18 cellular contexts compared by ENCODE assay signal in the genomic region with DNA sequence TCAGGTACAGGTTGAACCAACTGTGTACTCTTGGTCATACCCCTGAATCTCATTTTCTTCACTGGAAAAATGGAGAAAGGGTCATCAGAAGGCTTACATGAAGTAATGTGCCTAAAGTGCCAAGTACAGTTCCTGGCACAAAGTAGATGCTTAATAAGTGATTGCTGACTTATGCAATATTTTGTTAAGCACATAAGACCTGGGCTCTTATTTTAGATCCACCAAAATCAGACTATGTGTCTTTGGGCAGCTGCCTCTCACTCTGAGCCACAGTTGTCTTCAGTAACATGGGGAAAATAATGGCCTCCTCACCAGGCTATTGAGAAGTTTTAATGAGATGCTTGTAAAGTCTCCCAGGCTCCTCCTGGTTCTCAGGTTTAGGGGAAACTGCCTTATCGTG.
A peak's percentile ranks its signal among the peaks of the same experiment; 100 is the strongest.
DNase-seq lines count a peak whose midpoint lies in the region; ATAC-seq and TF ChIP-seq lines count a peak whose summit lies in the region.
"Had no signal": no experiment of that assay in that cellular context is flagged by ENCODE, and none has a peak within 500 bp of the region (broad histone marks: within the 10 kb centered on the region; RNA-seq: fewer than 3 reads in every experiment).

No MANE protein-coding gene starts in this region.

- POLR2A ChIA-PET in HEK293 (lab: Yijun Ruan, JAX), result no interaction called here

- CTCF ChIA-PET in HEK293 (lab: Yijun Ruan, JAX), result interaction anchor here (1.2 to 3.8 kb wide), 2 partner anchors 10 to 12 kb away, joined by 3 to 24 read pairs; no protein-coding TSS in a partner anchor

- peaks cover 3% of the 10 kb centered on the region; the same call in 1 of the 2 replicates for H3K4me1 ChIP-seq in HEK293 (ENCODE audit: control insufficient read depth, insufficient read depth, low read length)
- H3K4me1 ChIP-seq: A549 had no signal

- ATAC-seq in left lobe of liver, result peak; percentile 69
- ATAC-seq in GM18861 (IDR thresholded peaks at IDR 0.05; ENCODE audit: unreplicated experiment), result no peak
- ATAC-seq: A549; CD8-positive, alpha-beta T cell had no signal

- no peak overlapping the region for H3K4me3 ChIP-seq in HEK293 (ENCODE audit: low read depth, low read length)
- H3K4me3 ChIP-seq: A549; BLaER1 treated with 17β-estradiol and CSF1 and Interleukin-3, amounts not matched to agents 10 nM and 100 nM had no signal

- H3K36me3 ChIP-seq in HEK293 (ENCODE audit: control insufficient read depth in 2 of 2, insufficient read depth in 1 of 2, low read length in 2 of 2), result no peaks in the 10 kb centered on the region
- H3K36me3 ChIP-seq: BLaER1 treated with 17β-estradiol and CSF1 and Interleukin-3, amounts not matched to agents 10 nM and 100 nM had no signal

- no peak for TF ChIP-seq CTCF in HEK293 (tag by site-specific recombination; IDR thresholded peaks at IDR 0.05)

- intact Hi-C loops in posterior vena cava (cut with DNase I), result no loop called here

- peak; percentile 27 for DNase-seq in islet precursor cell
- DNase-seq in left lobe of liver (ENCODE audit: low spot score), result no peak
- DNase-seq in posterior vena cava (ENCODE audit: low spot score), result peak; percentile 2
- no peak for DNase-seq in NCI-H128 (lab: John Stamatoyannopoulos, UW; ENCODE audit: unreplicated experiment)
- DNase-seq in NCI-H69 (lab: John Stamatoyannopoulos, UW), result no peak
- DNase-seq: AML-193; Caco-2; Calu3; CD4-positive, alpha-beta T cell; CD8-positive, alpha-beta T cell; DMS79 treated with DMSO at 0.1 percent for 48 hours; GF-D8 had no signal

- no peak overlapping the region for H3K27ac ChIP-seq in HEK293 (ENCODE audit: extremely low read depth, low read depth, low read length)
- H3K27ac ChIP-seq: 22Rv1; A549; BLaER1 treated with 17β-estradiol and CSF1 and Interleukin-3, amounts not matched to agents 10 nM and 100 nM; C4-2B had no signal

- H3K9me3 ChIP-seq in HEK293 (ENCODE audit: control insufficient read depth, insufficient read depth, low read depth, low read length), result no peaks in the 10 kb centered on the region
- H3K9me3 ChIP-seq: A549; BLaER1 treated with 17β-estradiol and CSF1 and Interleukin-3, amounts not matched to agents 10 nM and 100 nM; Caco-2 had no signal

TF ChIP-seq in HEK293, 187 proteins besides CTCF, POLR2A, EP300 and RAD21:
- TF ChIP-seq, protein P1, sequence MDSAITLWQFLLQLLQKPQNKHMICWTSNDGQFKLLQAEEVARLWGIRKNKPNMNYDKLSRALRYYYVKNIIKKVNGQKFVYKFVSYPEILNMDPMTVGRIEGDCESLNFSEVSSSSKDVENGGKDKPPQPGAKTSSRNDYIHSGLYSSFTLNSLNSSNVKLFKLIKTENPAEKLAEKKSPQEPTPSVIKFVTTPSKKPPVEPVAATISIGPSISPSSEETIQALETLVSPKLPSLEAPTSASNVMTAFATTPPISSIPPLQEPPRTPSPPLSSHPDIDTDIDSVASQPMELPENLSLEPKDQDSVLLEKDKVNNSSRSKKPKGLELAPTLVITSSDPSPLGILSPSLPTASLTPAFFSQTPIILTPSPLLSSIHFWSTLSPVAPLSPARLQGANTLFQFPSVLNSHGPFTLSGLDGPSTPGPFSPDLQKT (IDR thresholded peaks at IDR 0.05; ENCODE audit: borderline replicate concordance, low read depth, low read length), result no peak
- TF ChIP-seq ZNF175 (tag by site-specific recombination; IDR thresholded peaks at IDR 0.05), result no peak
- peak; percentile 85 for TF ChIP-seq ZNF664 (tag by site-specific recombination; IDR thresholded peaks at IDR 0.05)
TF ChIP-seq in HEK293: peak in this region for 1.

Comparison
In these comparisons a context has a peak if more than half of its experiments do, and no peak if none do; other contexts are left out.
1. DNase-seq: peak in islet precursor cell (single experiment) and posterior vena cava (single experiment); none in left lobe of liver (single experiment), NCI-H128 (single experiment) and NCI-H69 (single experiment).